In genomic region chr18:12884521-12885323, GRCh38 we compare ENCODE assay signal across 8 cellular contexts. TPM values are rescaled to one million over a fixed set of nuclear protein-coding genes. Genes with fewer than 3 reads are reported as not detected.
DNase-seq lines count a peak whose midpoint lies in the region; ATAC-seq and TF ChIP-seq lines count a peak whose summit lies in the region.

No MANE protein-coding gene starts in this region.

- intact Hi-C loops in natural killer cell (cut with micrococcal nuclease) = loop anchor here (1.0 to 5.0 kb wide), 5 partner anchors 37 to 507 kb away; partner anchors contain the start of genes AFG3L2, CEP192 and SEH1L

- peak overlapping the region; percentile 97 for H3K4me3 Mint-ChIP-seq in natural killer cell

- peak overlapping the region; percentile 87 for H3K4me3 ChIP-seq in coronary artery

- DNase-seq in MV-4-11 (lab: John Stamatoyannopoulos, UW) (peak; percentile 55), coronary artery (ENCODE audit: low spot score) (no peak), natural killer cell (no peak), DMS153 (lab: John Stamatoyannopoulos, UW) (no peak), cerebellar nuclear complex (lab: John Stamatoyannopoulos, UW) (no peak), NCI-H1930 (lab: John Stamatoyannopoulos, UW) (no peak)

- peaks cover 29% of the 10 kb centered on the region for H3K4me1 ChIP-seq in ES-I3 (ENCODE audit: insufficient read depth, low read length)

- peak overlapping the region; percentile 76 for H3K9ac ChIP-seq in ES-I3 (ENCODE audit: low read depth, low read length)

- TF ChIP-seq CTCF in coronary artery (IDR thresholded peaks at IDR 0.05) (no peak), natural killer cell (IDR thresholded peaks at IDR 0.05) (no peak)

- H3K9me3 ChIP-seq in ES-I3 (ENCODE audit: control insufficient read depth, insufficient read depth, low read length) = no peaks in the 10 kb centered on the region

- ATAC-seq in natural killer cell = no peak
- ATAC-seq in HG03342 (IDR thresholded peaks at IDR 0.05; ENCODE audit: unreplicated experiment) = no peak

- peak overlapping the region; percentile 86 to 94 for H3K27ac Mint-ChIP-seq in natural killer cell

- no peaks in the 10 kb centered on the region for H3K9me3 Mint-ChIP-seq in natural killer cell

- no peaks in the 10 kb centered on the region for H3K27me3 Mint-ChIP-seq in natural killer cell (ENCODE audit: low read depth in 2 of 2)

- H3K36me3 Mint-ChIP-seq in natural killer cell = no peaks in the 10 kb centered on the region

- no peaks in the 10 kb centered on the region for H3K36me3 ChIP-seq in ES-I3 (ENCODE audit: insufficient read depth, low read length)

- peaks cover 48 to 61% of the 10 kb centered on the region in 2 donors for H3K4me1 Mint-ChIP-seq in natural killer cell

- peak overlapping the region; percentile 99 for H3K27ac ChIP-seq in coronary artery

RNA-seq across cellular contexts. Expression of gene PTPN2, which starts 0.7 kb away (rescaled TPM):
- 100 to 1,000 TPM; 110 to 115 (median 112) TPM for total RNA-seq in natural killer cell
